In genomic region chr1:232036161-232036942, GRCh38 we compare ENCODE assay signal across 18 cellular contexts.
"Had no signal": no experiment of that assay in that cellular context is flagged by ENCODE, and none has a peak within 500 bp of the region (broad histone marks: within the 10 kb centered on the region; RNA-seq: fewer than 3 reads in every experiment).

No MANE protein-coding gene starts in this region.

- H3K27me3 ChIP-seq: breast epithelium, right atrium auricular region, tibial nerve, vagina had no signal

- H3K9me3 ChIP-seq: breast epithelium, right atrium auricular region, tibial nerve, vagina had no signal

- DNase-seq: activated CD4-positive, alpha-beta T cell treated with anti-CD3 and anti-CD28 coated beads, Interleukin-2, amount 10 ng/mL, durations not matched to agents 7 days and 5 days; activated CD4-positive, CD25-positive, alpha-beta regulatory T cell; activated CD8-positive, alpha-beta memory T cell treated with anti-CD3 and anti-CD28 coated beads for 24 hours; activated naive CD4-positive, alpha-beta T cell; aorta; kidney; left ventricle myocardium superior; natural killer cell; nucleus accumbens; small intestine; stimulated activated CD4-positive, alpha-beta T cell treated with anti-CD3 and anti-CD28 coated beads, Interleukin-4, amount 100 ng/mL, for 24 hours; stimulated activated naive CD4-positive, alpha-beta T cell; substantia nigra; T-helper 2 cell had no signal

- H3K36me3 ChIP-seq: breast epithelium, right atrium auricular region, vagina had no signal

- H3K4me1 ChIP-seq: breast epithelium, right atrium auricular region, vagina had no signal

- H3K27ac ChIP-seq: breast epithelium, right atrium auricular region, tibial nerve, vagina had no signal

- H3K4me3 ChIP-seq: breast epithelium, right atrium auricular region, tibial nerve, vagina had no signal

- ATAC-seq: left ventricle myocardium superior, natural killer cell had no signal
